In the genomic region with DNA sequence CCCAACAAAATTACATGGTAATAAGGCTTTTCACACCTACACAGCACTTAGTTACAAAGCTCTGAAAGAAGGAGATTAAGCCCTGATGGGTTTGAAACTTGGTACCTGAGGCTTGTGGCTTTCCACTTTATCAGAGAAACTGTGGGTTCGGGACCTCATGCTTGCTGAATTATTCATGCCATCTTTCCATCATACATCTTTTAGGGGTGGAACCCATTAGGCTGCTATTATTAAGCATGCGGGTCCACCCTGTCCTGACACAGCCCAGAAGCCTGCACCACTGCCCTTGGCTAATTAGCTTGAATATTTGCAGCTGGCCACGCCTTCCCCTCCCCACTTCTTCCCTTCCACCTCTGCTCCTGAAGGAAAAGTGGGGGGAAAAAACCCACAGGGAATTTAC, we compare ENCODE assay signal across 25 cellular contexts.
DNase-seq lines count a peak whose midpoint lies in the region; ATAC-seq, FAIRE-seq and TF ChIP-seq lines count a peak whose summit lies in the region.
"Had no signal": no experiment of that assay in that cellular context is flagged by ENCODE, and none has a peak within 500 bp of the region (broad histone marks: within the 10 kb centered on the region; RNA-seq: fewer than 3 reads in every experiment).

No MANE protein-coding gene starts in this region.

- H3K4me3 ChIP-seq in BLaER1 (no peak overlapping the region), bronchial epithelial cell (ENCODE audit: low read depth, low read length) (no peak overlapping the region)
- H3K4me3 ChIP-seq in naive thymus-derived CD4-positive, alpha-beta T cell (ENCODE audit: low read length), result no peak overlapping the region
- H3K4me3 ChIP-seq: coronary artery, pancreas, transverse colon had no signal

- H3K36me3 Mint-ChIP-seq in H9 (ENCODE audit: insufficient read depth in 1 of 3, low read depth in 3 of 3), result peaks cover 0 to 6% (median 3%) of the 10 kb centered on the region in 3 experiments; a peak in 2 of 7 replicates
- H3K36me3 Mint-ChIP-seq in naive thymus-derived CD4-positive, alpha-beta T cell, result peaks cover 0 to 24% (median 3%) of the 10 kb centered on the region in 5 donors
- no peaks in the 10 kb centered on the region for H3K36me3 Mint-ChIP-seq in stimulated activated effector memory CD8-positive, alpha-beta T cell treated with anti-CD3 and anti-CD28 coated beads, Interleukin-12 subunit alpha, Interleukin-12 subunit beta, amount 100 ng/mL, for 72 hours
- H3K36me3 Mint-ChIP-seq: natural killer cell had no signal

- H3K18ac ChIP-seq in H9 (ENCODE audit: insufficient read length, low read depth, low read length), result no peak overlapping the region

- no peak for TF ChIP-seq CTCF in H9 (conservative IDR thresholded peaks at IDR 0.05)
- TF ChIP-seq CTCF in bronchial epithelial cell (IDR thresholded peaks at IDR 0.05; ENCODE audit: insufficient read depth, low read length, severe bottlenecking), result no peak

- H2BK120ac ChIP-seq in H9 (ENCODE audit: low read depth, low read length, poor library complexity, severe bottlenecking), result no peak overlapping the region

- no peak overlapping the region for H2BK5ac ChIP-seq in H9 (ENCODE audit: insufficient read length, low read length)

- intact Hi-C loops in naive thymus-derived CD4-positive, alpha-beta T cell (cut with micrococcal nuclease), result loop anchor here in 1 of 2 donors (5.0 kb wide), 3 partner anchors 110 to 360 kb away; partner anchors contain the start of gene GATB

- H2BK20ac ChIP-seq in H9 (ENCODE audit: low read depth, low read length, poor library complexity, severe bottlenecking), result no peak overlapping the region

- no peak for ATAC-seq in naive thymus-derived CD4-positive, alpha-beta T cell
- ATAC-seq in stimulated activated effector memory CD8-positive, alpha-beta T cell treated with anti-CD3 and anti-CD28 coated beads, Interleukin-12 subunit alpha, Interleukin-12 subunit beta, amount 100 ng/mL, for 72 hours, result no peak
- no peak for ATAC-seq in GM19452 (IDR thresholded peaks at IDR 0.05; ENCODE audit: unreplicated experiment)
- ATAC-seq in HG02852 (IDR thresholded peaks at IDR 0.05; ENCODE audit: unreplicated experiment), result no peak
- ATAC-seq: Panc1, pancreas had no signal

- H3K27me3 Mint-ChIP-seq in H9 (ENCODE audit: low read depth), result no peaks in the 10 kb centered on the region; the same call in 1 of the 2 replicates
- H3K27me3 Mint-ChIP-seq in naive thymus-derived CD4-positive, alpha-beta T cell, result no peaks in the 10 kb centered on the region

- H3K27ac ChIP-seq in BLaER1 (peak overlapping the region; percentile 24; the same call in 1 of the 2 replicates), H9 (ENCODE audit: insufficient read length, low read depth, low read length) (no peak overlapping the region)
- H3K27ac ChIP-seq in naive thymus-derived CD4-positive, alpha-beta T cell (ENCODE audit: low read depth, low read length), result no peak overlapping the region
- H3K27ac ChIP-seq: pancreas, transverse colon had no signal

- H4K5ac ChIP-seq in H9 (ENCODE audit: insufficient read length, low read depth, low read length), result no peak overlapping the region

- no peak overlapping the region for H3K23ac ChIP-seq in H9 (ENCODE audit: insufficient read length, low read depth, low read length)

- no peak for DNase-seq in H9
- peak; percentile 33 for DNase-seq in bronchial epithelial cell (ENCODE audit: low read depth)
- no peak for DNase-seq in naive thymus-derived CD4-positive, alpha-beta T cell
- DNase-seq in stimulated activated effector memory CD8-positive, alpha-beta T cell treated with anti-CD3 and anti-CD28 coated beads, Interleukin-12 subunit alpha, Interleukin-12 subunit beta, amount 100 ng/mL, for 72 hours (ENCODE audit: low spot score in 2 of 2), result no peak
- DNase-seq: activated CD4-positive, CD25-positive, alpha-beta regulatory T cell; activated CD8-positive, alpha-beta T cell treated with anti-CD3 and anti-CD28 coated beads, Interleukin-2, amount 10 ng/mL, durations not matched to agents 7 days and 5 days; activated naive CD4-positive, alpha-beta T cell; activated T-cell treated with anti-CD3 and anti-CD28 coated beads, Interleukin-2, amount 50 U/mL, for 1 hour; COR-L47; DMS79 treated with DMSO at 0.1 percent for 48 hours; GOT3; KBM-7; mesenchymal stem cell; natural killer cell; NCI-H345; pancreas; stimulated activated CD4-positive, alpha-beta T cell treated with anti-CD3 and anti-CD28 coated beads, Interleukin-1b, Interleukin-23, amount 100 ng/mL, for 48 hours; stimulated activated naive CD4-positive, alpha-beta T cell; transverse colon had no signal

- peak overlapping the region in 1 of 3 experiments; percentile 53; a peak in 3 of 7 replicates for H3K27ac Mint-ChIP-seq in H9
- H3K27ac Mint-ChIP-seq in naive thymus-derived CD4-positive, alpha-beta T cell, result peak overlapping the region in 6 of 9 donors; percentile 5 to 90 (median 78)
- no peak overlapping the region for H3K27ac Mint-ChIP-seq in stimulated activated effector memory CD8-positive, alpha-beta T cell treated with anti-CD3 and anti-CD28 coated beads, Interleukin-12 subunit alpha, Interleukin-12 subunit beta, amount 100 ng/mL, for 72 hours

- H3T11ph ChIP-seq in H9 (ENCODE audit: low read length), result no peak overlapping the region

- no peaks in the 10 kb centered on the region for H3K79me1 ChIP-seq in H9 (ENCODE audit: insufficient read depth, low read depth, low read length, poor library complexity, severe bottlenecking)

- H3K4me3 Mint-ChIP-seq in H9, result no peak overlapping the region; a peak in 1 of 5 replicates
- peak overlapping the region in 4 of 10 donors; percentile 33 to 84 (median 76) for H3K4me3 Mint-ChIP-seq in naive thymus-derived CD4-positive, alpha-beta T cell
- H3K4me3 Mint-ChIP-seq in stimulated activated effector memory CD8-positive, alpha-beta T cell treated with anti-CD3 and anti-CD28 coated beads, Interleukin-12 subunit alpha, Interleukin-12 subunit beta, amount 100 ng/mL, for 72 hours, result no peak overlapping the region

- H3K9ac ChIP-seq in BLaER1, result no peak overlapping the region
- H3K9ac ChIP-seq in H9 (ENCODE audit: extremely low read depth, insufficient read length, low read length), result no peak overlapping the region

- H3K27me3 ChIP-seq in BLaER1 (no peaks in the 10 kb centered on the region), H9 (ENCODE audit: insufficient read depth, low read length) (no peaks in the 10 kb centered on the region), bronchial epithelial cell (ENCODE audit: control insufficient read depth, insufficient read depth, low read length) (no peaks in the 10 kb centered on the region)
- no peaks in the 10 kb centered on the region for H3K27me3 ChIP-seq in naive thymus-derived CD4-positive, alpha-beta T cell (ENCODE audit: control insufficient read depth in 2 of 2, insufficient read depth in 2 of 2, low read length in 2 of 2)
- H3K27me3 ChIP-seq: pancreas, transverse colon had no signal

- peaks cover 7% of the 10 kb centered on the region in 2 experiments; a peak in 2 of 5 replicates for H3K9me3 Mint-ChIP-seq in H9
- H3K9me3 Mint-ChIP-seq in naive thymus-derived CD4-positive, alpha-beta T cell, result peaks cover 0 to 13% (median 2%) of the 10 kb centered on the region in 11 donors
- no peaks in the 10 kb centered on the region for H3K9me3 Mint-ChIP-seq in stimulated activated effector memory CD8-positive, alpha-beta T cell treated with anti-CD3 and anti-CD28 coated beads, Interleukin-12 subunit alpha, Interleukin-12 subunit beta, amount 100 ng/mL, for 72 hours
- H3K9me3 Mint-ChIP-seq: natural killer cell had no signal

- no peak overlapping the region for H4K91ac ChIP-seq in H9 (ENCODE audit: insufficient read length, low read depth, low read length)

- CTCF ChIA-PET in naive thymus-derived CD4-positive, alpha-beta T cell (lab: Charles Lee), result no interaction called here

- no peak overlapping the region for H3K4ac ChIP-seq in H9 (ENCODE audit: low read depth, low read length)

- H3K4me2 ChIP-seq in BLaER1, result peak overlapping the region; percentile 74
- peak overlapping the region; percentile 5 for H3K4me2 ChIP-seq in H9 (ENCODE audit: insufficient read depth, insufficient read length, low read length)

- H2AK5ac ChIP-seq in H9 (ENCODE audit: insufficient read length, low read length), result no peak overlapping the region

- H3K14ac ChIP-seq in H9 (ENCODE audit: insufficient read depth, low read length), result no peak overlapping the region

- no peaks in the 10 kb centered on the region for H3K36me3 ChIP-seq in BLaER1
- H3K36me3 ChIP-seq in bronchial epithelial cell (ENCODE audit: control insufficient read depth, insufficient read depth, low read length), result no peaks in the 10 kb centered on the region
- H3K36me3 ChIP-seq in naive thymus-derived CD4-positive, alpha-beta T cell (ENCODE audit: control insufficient read depth in 2 of 3, insufficient read depth in 3 of 3, low read length in 3 of 3), result no peaks in the 10 kb centered on the region
- H3K36me3 ChIP-seq: pancreas, transverse colon had no signal

- WGBS in H9 (ENCODE audit: extremely low coverage, insufficient read length, low lambda C conversion rate), result no CpG with 5 or more reads among the region's 3 CpGs

- no peak overlapping the region for H2AFZ ChIP-seq in H9 (ENCODE audit: low read length)

- H3K79me2 ChIP-seq in H9 (ENCODE audit: insufficient read depth, low read length), result no peaks in the 10 kb centered on the region

- no peak overlapping the region for H2BK12ac ChIP-seq in H9 (ENCODE audit: insufficient read length, low read depth, low read length)

- no peak overlapping the region for H3K56ac ChIP-seq in H9 (ENCODE audit: insufficient read length, low read depth, low read length)

- POLR2A ChIA-PET in naive thymus-derived CD4-positive, alpha-beta T cell (lab: Charles Lee), result no interaction called here

- H4K20me1 ChIP-seq in BLaER1, result no peaks in the 10 kb centered on the region
- H4K20me1 ChIP-seq in H9 (ENCODE audit: control insufficient read depth, insufficient read depth, insufficient read length), result no peaks in the 10 kb centered on the region

- FAIRE-seq in bronchial epithelial cell (lab: Jason Lieb, UNC), result no peak
- FAIRE-seq: GM12892, pancreas had no signal

- H2BK15ac ChIP-seq in H9 (ENCODE audit: low read depth, low read length), result no peak overlapping the region

- H3K9me3 ChIP-seq in BLaER1 (peaks cover 31% of the 10 kb centered on the region), H9 (ENCODE audit: control insufficient read depth, low read depth, low read length) (no peaks in the 10 kb centered on the region)
- H3K9me3 ChIP-seq in naive thymus-derived CD4-positive, alpha-beta T cell (ENCODE audit: control insufficient read depth in 2 of 3, low read length in 3 of 3), result no peaks in the 10 kb centered on the region
- H3K9me3 ChIP-seq: pancreas, transverse colon had no signal

- peaks cover 24 to 32% of the 10 kb centered on the region in 2 experiments for H3K4me1 Mint-ChIP-seq in H9
- peaks cover 41 to 79% (median 56%) of the 10 kb centered on the region in 7 donors for H3K4me1 Mint-ChIP-seq in naive thymus-derived CD4-positive, alpha-beta T cell
- peaks cover 54% of the 10 kb centered on the region for H3K4me1 Mint-ChIP-seq in stimulated activated effector memory CD8-positive, alpha-beta T cell treated with anti-CD3 and anti-CD28 coated beads, Interleukin-12 subunit alpha, Interleukin-12 subunit beta, amount 100 ng/mL, for 72 hours

- H4K8ac ChIP-seq in H9 (replicated peaks; ENCODE audit: insufficient read length, low read depth, low read length), result no peak overlapping the region

- no peaks in the 10 kb centered on the region for H3K23me2 ChIP-seq in H9 (ENCODE audit: insufficient read length, low read depth, low read length, poor library complexity, severe bottlenecking)

- peaks cover 54% of the 10 kb centered on the region for H3K4me1 ChIP-seq in BLaER1
- peaks cover 12% of the 10 kb centered on the region; the same call in 1 of the 2 replicates for H3K4me1 ChIP-seq in H9 (ENCODE audit: insufficient read depth, low read length)
- peaks cover 48 to 51% of the 10 kb centered on the region in 2 donors for H3K4me1 ChIP-seq in naive thymus-derived CD4-positive, alpha-beta T cell (ENCODE audit: control insufficient read depth in 2 of 2, insufficient read depth in 2 of 2, low read length in 2 of 2)
- H3K4me1 ChIP-seq: pancreas had no signal
